8 cellular contexts compared by ENCODE assay signal in genomic region chr22:40922484-40923303, GRCh38. TPM values are rescaled to one million over a fixed set of nuclear protein-coding genes. Genes with fewer than 3 reads are reported as not detected.
A peak's percentile ranks its signal among the peaks of the same experiment; 100 is the strongest.
DNase-seq lines count a peak whose midpoint lies in the region; ATAC-seq, FAIRE-seq and TF ChIP-seq lines count a peak whose summit lies in the region.

No MANE protein-coding gene starts in this region.

- no peaks in the 10 kb centered on the region for H3K9me3 ChIP-seq in esophagus squamous epithelium

- peaks cover 4% of the 10 kb centered on the region for H3K36me3 Mint-ChIP-seq in natural killer cell treated with Interleukin-12 subunit alpha and Interleukin-12 subunit beta and Interleukin-15 and Interleukin-18, amount 100 ng/mL, for 72 hours

- no peaks in the 10 kb centered on the region for H3K27me3 ChIP-seq in esophagus squamous epithelium

- no peak for TF ChIP-seq POLR2A in esophagus squamous epithelium (IDR thresholded peaks at IDR 0.05)

- no peak overlapping the region for H3K4me3 Mint-ChIP-seq in natural killer cell treated with Interleukin-12 subunit alpha and Interleukin-12 subunit beta and Interleukin-15 and Interleukin-18, amount 100 ng/mL, for 72 hours

- peaks cover 0 to 92% (median 10%) of the 10 kb centered on the region in 3 donors for H3K36me3 ChIP-seq in esophagus squamous epithelium

- intact Hi-C loops in esophagus squamous epithelium (cut with DNase I) = no loop called here

- DNase-seq in Daoy (ENCODE audit: low read depth) = peak; percentile 30
- peak; percentile 23 for DNase-seq in NCI-H1092 (lab: John Stamatoyannopoulos, UW)
- no peak for DNase-seq in esophagus squamous epithelium (lab: John Stamatoyannopoulos, UW)
- no peak for DNase-seq in natural killer cell treated with Interleukin-12 subunit alpha and Interleukin-12 subunit beta and Interleukin-15 and Interleukin-18, amount 100 ng/mL, for 72 hours (ENCODE audit: low spot score)

- ATAC-seq in natural killer cell treated with Interleukin-12 subunit alpha and Interleukin-12 subunit beta and Interleukin-15 and Interleukin-18, amount 100 ng/mL, for 72 hours = peak; percentile 60 to 67
- ATAC-seq in HG02642 (IDR thresholded peaks at IDR 0.05; ENCODE audit: poor library complexity, unreplicated experiment) (no peak), HG03469 (IDR thresholded peaks at IDR 0.05; ENCODE audit: unreplicated experiment) (no peak)

- no peaks in the 10 kb centered on the region for H3K9me3 Mint-ChIP-seq in natural killer cell treated with Interleukin-12 subunit alpha and Interleukin-12 subunit beta and Interleukin-15 and Interleukin-18, amount 100 ng/mL, for 72 hours

- H3K4me3 ChIP-seq in esophagus squamous epithelium = peak overlapping the region in 1 of 4 donors; percentile 19

- H3K27ac Mint-ChIP-seq in natural killer cell treated with Interleukin-12 subunit alpha and Interleukin-12 subunit beta and Interleukin-15 and Interleukin-18, amount 100 ng/mL, for 72 hours = peak overlapping the region in 1 of 2 donors; percentile 45

- WGBS in esophagus squamous epithelium, 2 donors = 43 to 51% methylated on average over 5 of the region's 5 CpGs

- peaks cover 3 to 6% of the 10 kb centered on the region in 2 donors for H3K4me1 Mint-ChIP-seq in natural killer cell treated with Interleukin-12 subunit alpha and Interleukin-12 subunit beta and Interleukin-15 and Interleukin-18, amount 100 ng/mL, for 72 hours (ENCODE audit: low read depth in 2 of 2)

- TF ChIP-seq CTCF in esophagus squamous epithelium (IDR thresholded peaks at IDR 0.05) = peak; percentile 68 to 90 (median 79)

- no peaks in the 10 kb centered on the region for H3K27me3 Mint-ChIP-seq in natural killer cell treated with Interleukin-12 subunit alpha and Interleukin-12 subunit beta and Interleukin-15 and Interleukin-18, amount 100 ng/mL, for 72 hours

- FAIRE-seq in A204.1 (lab: Jason Lieb, UNC) (peak; percentile 99), TTC549 (lab: Jason Lieb, UNC) (peak; percentile 96)

- peaks cover 0 to 5% (median 3%) of the 10 kb centered on the region in 3 donors for H3K4me1 ChIP-seq in esophagus squamous epithelium

- H3K27ac ChIP-seq in esophagus squamous epithelium = no peak overlapping the region

RNA-seq across cellular contexts. Expression of gene RBX1, which starts 28.5 kb away (rescaled TPM):
- 88.6 and 91.9 TPM in 2 replicates for total RNA-seq in Daoy (2014; rRNA removed; shearing (Covaris generic))
- total RNA-seq in esophagus squamous epithelium = 10 to 100 TPM; 32.7 to 64.0 (median 52.4) TPM
- 10 to 100 TPM; 47.8 to 65.9 TPM for total RNA-seq in natural killer cell treated with Interleukin-12 subunit alpha and Interleukin-12 subunit beta and Interleukin-15 and Interleukin-18, amount 100 ng/mL, for 72 hours

Comparison
In these comparisons a context has a peak if more than half of its experiments do, and no peak if none do; other contexts are left out.
1. DNase-seq: peak in Daoy (single experiment) and NCI-H1092 (single experiment); none in esophagus squamous epithelium (single experiment) and natural killer cell treated with Interleukin-12 subunit alpha and Interleukin-12 subunit beta and Interleukin-15 and Interleukin-18, amount 100 ng/mL, for 72 hours (single experiment).
2. ATAC-seq: peak in natural killer cell treated with Interleukin-12 subunit alpha and Interleukin-12 subunit beta and Interleukin-15 and Interleukin-18, amount 100 ng/mL, for 72 hours (2 of 2); none in HG02642 (single experiment) and HG03469 (single experiment).